In the genomic region with DNA sequence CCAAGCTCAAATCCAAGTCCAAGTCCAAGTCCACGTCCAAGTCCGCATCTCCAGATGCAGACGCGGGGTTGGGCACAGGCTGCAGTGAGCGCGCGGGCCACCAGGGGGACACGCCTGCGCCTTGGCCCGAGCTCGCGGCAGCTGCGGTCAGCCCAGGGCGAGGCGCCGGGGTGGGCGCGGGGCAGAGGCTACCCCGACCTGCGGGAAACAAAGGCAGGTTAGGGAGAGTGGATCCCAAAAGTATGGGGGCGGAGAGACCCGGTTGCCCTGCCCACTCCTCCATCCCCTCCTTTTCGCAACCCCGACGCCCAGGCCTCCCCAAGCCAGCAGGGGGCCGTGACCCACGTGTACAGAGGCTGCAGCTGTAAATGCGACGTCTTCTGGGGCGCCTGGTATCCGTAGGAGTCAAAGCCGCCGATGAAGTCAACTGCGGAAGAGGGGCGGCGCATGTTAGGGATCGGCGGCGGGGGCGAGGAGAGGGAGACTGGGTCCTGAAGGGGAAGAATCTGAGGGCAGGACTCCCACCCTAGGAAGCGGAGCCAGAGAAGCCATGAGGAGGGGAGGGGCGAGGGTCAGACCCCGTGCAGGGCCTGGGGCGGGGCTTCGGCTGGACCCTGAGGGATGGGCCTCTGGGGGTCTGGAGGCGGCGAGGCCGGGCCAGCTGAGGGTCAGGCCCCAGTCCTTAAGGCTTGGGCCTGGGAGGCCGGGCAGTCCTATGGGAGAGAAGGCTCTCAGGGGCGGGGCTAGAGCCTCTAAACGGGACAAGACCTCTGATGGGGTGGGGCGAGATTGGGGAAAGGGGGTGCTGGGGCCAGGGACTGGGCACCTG, we compare ENCODE assay signal across 8 cellular contexts. TPM values are rescaled to one million over a fixed set of nuclear protein-coding genes. Genes with fewer than 3 reads are reported as not detected.
A peak's percentile ranks its signal among the peaks of the same experiment; 100 is the strongest.
DNase-seq lines count a peak whose midpoint lies in the region; ATAC-seq, FAIRE-seq and TF ChIP-seq lines count a peak whose summit lies in the region.

No MANE protein-coding gene starts in this region.

- TF ChIP-seq RAD21 in HCT116 (IDR thresholded peaks at IDR 0.05; ENCODE audit: low read depth) (peak; percentile 56; the same call in 1 of the 2 replicates), GM12878 (IDR thresholded peaks at IDR 0.05; ENCODE audit: insufficient read depth, low read depth, low read length) (peak; percentile 32; the same call in 1 of the 2 replicates)

- no peak for TF ChIP-seq EP300 in GM12878 (IDR thresholded peaks at IDR 0.05; ENCODE audit: borderline replicate concordance in 1 of 2, control insufficient read depth in 1 of 2, low read depth in 2 of 2, low read length in 2 of 2)

- TF ChIP-seq POLR2A in HCT116 (IDR thresholded peaks at IDR 0.05; ENCODE audit: borderline replicate concordance, extremely low read depth, insufficient read depth, insufficient read length) (no peak), GM12878 (IDR thresholded peaks at IDR 0.05; ENCODE audit: low read depth, low read length) (no peak)

- no peak for DNase-seq in AG09319 (ENCODE audit: extremely low read depth, low read depth)
- peak; percentile 47 for DNase-seq in HCT116 (ENCODE audit: low read depth, low spot score)
- DNase-seq in SHP77 (lab: John Stamatoyannopoulos, UW), result peak; percentile 59 to 64
- no peak for DNase-seq in GM12878 (ENCODE audit: low read depth, low spot score)
- peak; percentile 53 for DNase-seq in small intestine
- DNase-seq in effector memory CD4-positive, alpha-beta T cell, result no peak

- H3K4me2 ChIP-seq in HCT116 (ENCODE audit: low read length) (peak overlapping the region; percentile 76), GM12878 (ENCODE audit: control insufficient read depth, insufficient read depth) (peak overlapping the region; percentile 36)

- H2AFZ ChIP-seq in HCT116 (ENCODE audit: low read depth, low read length, poor library complexity, severe bottlenecking) (peak overlapping the region; percentile 54), GM12878 (ENCODE audit: control insufficient read depth, low read depth, low read length) (no peak overlapping the region)

- RAD21 ChIA-PET in HCT116 (lab: Charles Lee; ENCODE audit: low non-redundant PET in 1 of 2, low total read pairs in 2 of 2, uncharacterized antibody in 2 of 2, unreplicated experiment in 2 of 2) (interaction anchor here (0.6 to 1.2 kb wide), 5 partner anchors 11 to 213 kb away, joined by 3 to 6 read pairs (median 3); no protein-coding TSS in a partner anchor), GM12878 (lab: Charles Lee; ENCODE audit: unreplicated experiment) (interaction anchor here (0.5 to 1.4 kb wide), 6 partner anchors 8 to 607 kb away, joined by 3 to 5 read pairs (median 3); no protein-coding TSS in a partner anchor)

- H3K4me1 ChIP-seq in HCT116 (ENCODE audit: control insufficient read depth in 1 of 2, insufficient read depth in 2 of 2, low read length in 2 of 2) (peaks cover 7 to 18% of the 10 kb centered on the region in 2 experiments; a peak in 3 of 4 replicates), GM12878 (ENCODE audit: control insufficient read depth, insufficient read depth, low read length) (no peaks in the 10 kb centered on the region), small intestine (ENCODE audit: control insufficient read depth in 2 of 2, insufficient read depth in 1 of 2, low read depth in 1 of 2, low read length in 1 of 2) (peaks cover 3 to 8% of the 10 kb centered on the region in 2 donors)
- H3K4me1 ChIP-seq in effector memory CD4-positive, alpha-beta T cell (ENCODE audit: control insufficient read depth, insufficient read depth, low read length, poor library complexity, severe bottlenecking), result peaks cover 11% of the 10 kb centered on the region

- SMC1A ChIA-PET in GM12878 (lab: Charles Lee; ENCODE audit: uncharacterized antibody, unreplicated experiment), result interaction anchor here (1.2 to 2.4 kb wide), 2 partner anchors 159 to 367 kb away, joined by 4 to 5 read pairs; no protein-coding TSS in a partner anchor

- BruUV-seq in HCT116 (replicated peaks; lab: Mats Ljungman, UMichigan), result no TSS peak
- BruUV-seq in GM12878 (replicated peaks; lab: Mats Ljungman, UMichigan), result no TSS peak

- H3K9ac ChIP-seq in HCT116 (ENCODE audit: low read length) (0 out of 2 replicates have a peak overlapping the region, but pooled peaks have one; percentile 17), GM12878 (ENCODE audit: control insufficient read depth, insufficient read depth, low read length) (no peak overlapping the region)

- FAIRE-seq in GM12878 (lab: Jason Lieb, UNC) (no peak), small intestine (lab: Jason Lieb, UNC) (no peak)

- H3K4me3 ChIP-seq in HCT116 (replicated peaks in 1 of 2; ENCODE audit: low read depth in 1 of 2, low read length in 2 of 2) (peak overlapping the region; percentile 26 to 41), GM12878 (no peak overlapping the region), iPS-18c (ENCODE audit: insufficient read depth, low read depth, low read length) (peak overlapping the region; percentile 15; the same call in 1 of the 2 replicates), small intestine (ENCODE audit: low read depth in 1 of 2, low read length in 2 of 2) (no peak overlapping the region)
- no peak overlapping the region for H3K4me3 ChIP-seq in effector memory CD4-positive, alpha-beta T cell (ENCODE audit: insufficient read depth, low read depth, low read length, poor library complexity, severe bottlenecking)

- POLR2A ChIA-PET in HCT116 (lab: Charles Lee) (interaction anchor here (0.7 kb wide), 2 partner anchors 190 to 1790 kb away, joined by 3 read pairs; no protein-coding TSS in a partner anchor), GM12878 (lab: Charles Lee) (no interaction called here)

- H4K20me1 ChIP-seq in HCT116 (ENCODE audit: insufficient read depth) (no peaks in the 10 kb centered on the region), GM12878 (ENCODE audit: control insufficient read depth, insufficient read depth) (no peaks in the 10 kb centered on the region)

- H3K9me2 ChIP-seq in HCT116 (ENCODE audit: insufficient read depth), result no peaks in the 10 kb centered on the region

- WGBS in GM12878 (ENCODE audit: insufficient coverage, insufficient replicate concordance, low lambda C conversion rate, missing lambda C conversion rate), result 0% methylated on average over 37 of the region's 52 CpGs
- whole genome bisulfite sequencing in small intestine, 3 donors, result 5 to 13% (median 8%) methylated on average over 41 to 52 of the region's 52 CpGs

- no peak overlapping the region for H3K27ac ChIP-seq in HCT116 (ENCODE audit: low read depth, low read length)
- H3K27ac ChIP-seq in GM12878 (ENCODE audit: control insufficient read depth, insufficient read depth), result no peak overlapping the region
- H3K27ac ChIP-seq in small intestine (ENCODE audit: low read depth in 1 of 2, low read length in 1 of 2), result no peak overlapping the region
- no peak overlapping the region for H3K27ac ChIP-seq in effector memory CD4-positive, alpha-beta T cell (ENCODE audit: insufficient read depth, low read length, poor library complexity, severe bottlenecking)

- H3K36me3 ChIP-seq in HCT116 (ENCODE audit: control insufficient read depth in 1 of 2, insufficient read depth in 2 of 2, low read length in 2 of 2) (no peaks in the 10 kb centered on the region), GM12878 (ENCODE audit: control insufficient read depth in 2 of 2, insufficient read depth in 2 of 2, low read length in 1 of 2) (no peaks in the 10 kb centered on the region), small intestine (ENCODE audit: control insufficient read depth in 2 of 2, insufficient read depth in 2 of 2, low read length in 2 of 2) (no peaks in the 10 kb centered on the region)
- H3K36me3 ChIP-seq in effector memory CD4-positive, alpha-beta T cell (ENCODE audit: control insufficient read depth, insufficient read depth, low read length), result no peaks in the 10 kb centered on the region

- in situ Hi-C loops in GM12878 (cut with MboI), result loop anchor here (5.0 to 10.0 kb wide), 2 partner anchors 243 to 356 kb away; no protein-coding TSS in a partner anchor

- ATAC-seq in HCT116 (peak; percentile 81), GM12878 (peak; percentile 89), GM21619 (IDR thresholded peaks at IDR 0.05; ENCODE audit: unreplicated experiment) (no peak)

- H3K27me3 ChIP-seq in HCT116 (ENCODE audit: insufficient read depth, low read length) (peaks cover 1% of the 10 kb centered on the region; the same call in 1 of the 2 replicates), GM12878 (replicated peaks in 1 of 2; ENCODE audit: control insufficient read depth in 2 of 2, insufficient read depth in 2 of 2, low read length in 1 of 2) (no peaks in the 10 kb centered on the region; a peak in 3 of 4 replicates), small intestine (ENCODE audit: control insufficient read depth in 2 of 2, insufficient read depth in 2 of 2, low read length in 2 of 2) (peaks cover 0 to 3% of the 10 kb centered on the region in 2 donors)
- peaks cover 13% of the 10 kb centered on the region for H3K27me3 ChIP-seq in effector memory CD4-positive, alpha-beta T cell (replicated peaks; ENCODE audit: control insufficient read depth, insufficient read depth, low read length, poor library complexity, severe bottlenecking)

- H3K79me2 ChIP-seq in HCT116 (ENCODE audit: insufficient read depth, low read length) (no peaks in the 10 kb centered on the region), GM12878 (ENCODE audit: control insufficient read depth, insufficient read depth, low read length) (no peaks in the 10 kb centered on the region)

- intact Hi-C loops in HCT116 (cut with micrococcal nuclease) (loop anchor here (10.0 kb wide), 1 partner anchor 603 kb away; no protein-coding TSS in a partner anchor), GM12878 (cut with micrococcal nuclease; ENCODE audit: unreplicated experiment) (no loop called here)

- CTCF ChIA-PET in HCT116 (lab: Charles Lee) (interaction anchor here (0.7 to 5.4 kb wide), 19 partner anchors 8 to 410 kb away, joined by 3 to 49 read pairs (median 4); partner anchors contain the start of genes SNRNP40 and ZCCHC17), GM12878 (lab: Yijun Ruan, JAX) (interaction anchor here (0.6 to 6.1 kb wide), 15 partner anchors 8 to 480 kb away, joined by 3 to 47 read pairs (median 5); no protein-coding TSS in a partner anchor)

- H3K9me3 ChIP-seq in HCT116 (ENCODE audit: control insufficient read depth in 1 of 2, insufficient read depth in 1 of 2, low read depth in 1 of 2, low read length in 2 of 2), result no peaks in the 10 kb centered on the region
- no peaks in the 10 kb centered on the region for H3K9me3 ChIP-seq in GM12878 (replicated peaks; ENCODE audit: control insufficient read depth, insufficient read depth, low read length)
- H3K9me3 ChIP-seq in iPS-18c (ENCODE audit: control insufficient read depth, insufficient read depth, low read length), result peaks cover 2% of the 10 kb centered on the region
- no peaks in the 10 kb centered on the region for H3K9me3 ChIP-seq in small intestine (ENCODE audit: control insufficient read depth, low read depth)
- H3K9me3 ChIP-seq in effector memory CD4-positive, alpha-beta T cell (ENCODE audit: control insufficient read depth, low read length), result no peaks in the 10 kb centered on the region

- TF ChIP-seq CTCF in AG09319 (IDR thresholded peaks at IDR 0.05; ENCODE audit: low read depth, low read length), result peak; percentile 50
- peak; percentile 77 to 88 (median 87) for TF ChIP-seq CTCF in HCT116 (IDR thresholded peaks at IDR 0.05 in 2 of 3, conservative IDR thresholded peaks at IDR 0.05 in 1 of 3; ENCODE audit: borderline replicate concordance in 1 of 3, insufficient read depth in 1 of 3, low read depth in 2 of 3, low read length in 2 of 3)
- TF ChIP-seq CTCF in GM12878 (IDR thresholded peaks at IDR 0.05 in 2 of 3, conservative IDR thresholded peaks at IDR 0.05 in 1 of 3; ENCODE audit: control insufficient read depth in 2 of 3, extremely low read depth in 1 of 3, insufficient read depth in 1 of 3, low read depth in 3 of 3, low read length in 3 of 3), result peak; percentile 62 to 85 (median 71); a peak in 5 of 6 replicates

RNA-seq across cellular contexts. Expression of gene NKAIN1, which starts 58.0 kb away (rescaled TPM):
- total RNA-seq in HCT116 (2021; ENCODE audit: unreplicated experiment) (1.1 TPM), GM12878 (2014; rRNA removed) (not detected in 2 replicates), GM12878 (2014; rRNA removed; fragmentation: Illumina TruSeq; extraction: Trizol) (not detected in 2 replicates), GM12878 (2021) (not detected in 2 replicates)
- polyA plus RNA-seq in HCT116 (2012), result 0.88 and 2.0 TPM in 2 replicates
- not detected in 2 replicates for total RNA-seq in GM12878 (2013; cell fraction: nucleolus; rRNA removed)
- polyA plus RNA-seq in GM12878 (2011; ENCODE audit: low read depth), result not detected
- polyA plus RNA-seq in GM12878 (2011; rRNA removed) (not detected in 2 replicates), GM12878 (2014; fragmentation: Illumina TruSeq; extraction: Trizol) (not detected in 2 replicates), GM12878 (2014; fragmentation: Nextera tagmentation; extraction: Ambion mirVana) (not detected), GM12878 (2014; rRNA removed) (not detected in 2 replicates), GM12878 (2016; fragmentation: Nextera tagmentation; extraction: Ambion mirVana) (not detected), small intestine (under 1 TPM in 1 of 3 donors, not detected in 2; 0.94 TPM)
- not detected in 2 replicates for polyA plus RNA-seq in GM12878 (2011; cell fraction: cytosol; rRNA removed)
- not detected in 2 replicates for polyA plus RNA-seq in GM12878 (2011; cell fraction: nucleus; rRNA removed)
- not detected in 2 replicates for polyA plus RNA-seq in GM12878 (2012)
- not detected in 2 replicates for polyA minus RNA-seq in GM12878 (2011; rRNA and poly(A)+ RNA removed)
- not detected in 2 replicates for polyA minus RNA-seq in GM12878 (2011; cell fraction: cytosol; rRNA and poly(A)+ RNA removed)
- polyA minus RNA-seq in GM12878 (2011; cell fraction: nucleus; rRNA and poly(A)+ RNA removed), result not detected in 2 replicates

Comparison
In these comparisons a context has a peak if more than half of its experiments do, and no peak if none do; other contexts are left out.
1. DNase-seq: peak in HCT116 (single experiment), SHP77 (2 of 2) and small intestine (single experiment); none in AG09319 (single experiment), GM12878 (single experiment) and effector memory CD4-positive, alpha-beta T cell (0 of 3).
2. H3K4me3 ChIP-seq: peak in HCT116 (2 of 2) and iPS-18c (single experiment); none in GM12878 (single experiment), small intestine (0 of 2) and effector memory CD4-positive, alpha-beta T cell (single experiment).
3. Peak in every context shown above with its lines, with median percentiles within 50 percentile points of each other: CTCF ChIP-seq.